Comparison of ENCODE assay signal across 29 cellular contexts in the genomic region with DNA sequence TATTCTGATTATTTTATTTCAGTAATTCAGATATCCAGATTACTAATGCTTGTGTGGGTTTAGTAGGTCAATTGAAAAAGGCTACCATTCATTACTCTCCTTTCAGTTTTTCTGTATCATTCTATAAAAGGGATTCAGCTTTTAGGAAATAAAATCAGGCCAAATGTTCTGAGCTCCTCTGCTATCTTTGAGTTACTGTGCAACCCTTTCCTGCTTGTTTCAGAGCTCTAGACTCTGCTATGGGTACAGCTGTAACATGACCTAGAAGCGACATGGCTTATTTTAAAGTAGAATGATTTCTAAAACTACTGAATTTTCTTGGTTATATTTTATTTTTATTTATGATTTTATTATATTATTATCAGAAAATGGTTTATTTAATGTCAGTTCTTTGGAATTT.
"Had no signal": no experiment of that assay in that cellular context is flagged by ENCODE, and none has a peak within 500 bp of the region (broad histone marks: within the 10 kb centered on the region; RNA-seq: fewer than 3 reads in every experiment).

No MANE protein-coding gene starts in this region.

- H3K36me3 ChIP-seq: breast epithelium, cardiac muscle cell, colonic mucosa had no signal

- H3K27ac ChIP-seq: ascending aorta, breast epithelium, cardiac muscle cell, colonic mucosa, foreskin keratinocyte, gastroesophageal sphincter, heart right ventricle, hepatocyte, VCaP had no signal

- H3K9me3 Mint-ChIP-seq: activated CD4-positive, alpha-beta memory T cell treated with anti-CD3 and anti-CD28 coated beads, Interleukin-2, amount 10 ng/mL, durations not matched to agents 7 days and 5 days; activated CD4-positive, alpha-beta T cell treated with anti-CD3 and anti-CD28 coated beads, Interleukin-2, amount 10 ng/mL, durations not matched to agents 7 days and 5 days had no signal

- H3K4me3 Mint-ChIP-seq: activated CD4-positive, alpha-beta memory T cell treated with anti-CD3 and anti-CD28 coated beads, Interleukin-2, amount 10 ng/mL, durations not matched to agents 7 days and 5 days; activated CD4-positive, alpha-beta T cell treated with anti-CD3 and anti-CD28 coated beads, Interleukin-2, amount 10 ng/mL, durations not matched to agents 7 days and 5 days; activated naive CD8-positive, alpha-beta T cell treated with anti-CD3 and anti-CD28 coated beads, Interleukin-2, amount 10 ng/mL, durations not matched to agents 7 days and 5 days; activated T-cell treated with anti-CD3 and anti-CD28 coated beads, Interleukin-2, amount 50 U/mL, for 24 hours; activated T-cell treated with anti-CD3 and anti-CD28 coated beads, Interleukin-2, amount 50 U/mL, for 72 hours; brain; WTC11 had no signal

- H3K4me1 Mint-ChIP-seq: activated CD4-positive, alpha-beta memory T cell treated with anti-CD3 and anti-CD28 coated beads, Interleukin-2, amount 10 ng/mL, durations not matched to agents 7 days and 5 days; activated CD4-positive, alpha-beta T cell treated with anti-CD3 and anti-CD28 coated beads, Interleukin-2, amount 10 ng/mL, durations not matched to agents 7 days and 5 days; brain; WTC11 had no signal

- ATAC-seq: esophagus mucosa, foreskin keratinocyte, gastroesophageal sphincter, heart right ventricle, WTC11 had no signal

- DNase-seq: activated CD4-positive, alpha-beta memory T cell treated with anti-CD3 and anti-CD28 coated beads, Interleukin-2, amount 10 ng/mL, durations not matched to agents 7 days and 5 days; activated CD4-positive, alpha-beta T cell treated with anti-CD3 and anti-CD28 coated beads for 1 hour; activated CD4-positive, alpha-beta T cell treated with anti-CD3 and anti-CD28 coated beads for 4 hours; activated CD4-positive, alpha-beta T cell treated with anti-CD3 and anti-CD28 coated beads, Interleukin-2, amount 10 ng/mL, durations not matched to agents 7 days and 5 days; activated CD4-positive, alpha-beta T cell treated with anti-CD3 and anti-CD28 coated beads, Interleukin-2, amount 50 U/mL, for 4 hours; activated CD8-positive, alpha-beta memory T cell treated with anti-CD3 and anti-CD28 coated beads, Interleukin-2, amount 50 U/mL, for 48 hours; activated gamma-delta T cell; activated naive CD4-positive, alpha-beta T cell; activated naive CD4-positive, alpha-beta T cell treated with anti-CD3 and anti-CD28 coated beads, Interleukin-2, amount 50 U/mL, for 16 hours; activated naive CD8-positive, alpha-beta T cell treated with anti-CD3 and anti-CD28 coated beads, Interleukin-2, amount 10 ng/mL, durations not matched to agents 7 days and 5 days; activated T-cell treated with anti-CD3 and anti-CD28 coated beads for 4 hours; activated T-cell treated with anti-CD3 and anti-CD28 coated beads, Interleukin-2, amount 50 U/mL, for 24 hours; activated T-cell treated with anti-CD3 and anti-CD28 coated beads, Interleukin-2, amount 50 U/mL, for 72 hours; central memory CD4-positive, alpha-beta T cell; cerebellar nuclear complex; colonic mucosa; effector CD8-positive, alpha-beta T cell; foreskin keratinocyte; heart right ventricle; T-helper 2 cell had no signal

- H3K27me3 Mint-ChIP-seq: activated CD4-positive, alpha-beta memory T cell treated with anti-CD3 and anti-CD28 coated beads, Interleukin-2, amount 10 ng/mL, durations not matched to agents 7 days and 5 days; activated CD4-positive, alpha-beta T cell treated with anti-CD3 and anti-CD28 coated beads, Interleukin-2, amount 10 ng/mL, durations not matched to agents 7 days and 5 days; activated naive CD8-positive, alpha-beta T cell treated with anti-CD3 and anti-CD28 coated beads, Interleukin-2, amount 10 ng/mL, durations not matched to agents 7 days and 5 days; activated T-cell treated with anti-CD3 and anti-CD28 coated beads, Interleukin-2, amount 50 U/mL, for 24 hours had no signal

- H3K4me3 ChIP-seq: ascending aorta, breast epithelium, cardiac muscle cell, colonic mucosa, gastroesophageal sphincter, heart right ventricle, hepatocyte had no signal

- H3K27ac Mint-ChIP-seq: activated CD4-positive, alpha-beta memory T cell treated with anti-CD3 and anti-CD28 coated beads, Interleukin-2, amount 10 ng/mL, durations not matched to agents 7 days and 5 days; activated CD4-positive, alpha-beta T cell treated with anti-CD3 and anti-CD28 coated beads, Interleukin-2, amount 10 ng/mL, durations not matched to agents 7 days and 5 days; activated naive CD8-positive, alpha-beta T cell treated with anti-CD3 and anti-CD28 coated beads, Interleukin-2, amount 10 ng/mL, durations not matched to agents 7 days and 5 days; activated T-cell treated with anti-CD3 and anti-CD28 coated beads, Interleukin-2, amount 50 U/mL, for 24 hours; brain; WTC11 had no signal

- H3K9me3 ChIP-seq: ascending aorta, colonic mucosa had no signal

- H3K36me3 Mint-ChIP-seq: brain had no signal

- H3K27me3 ChIP-seq: ascending aorta, breast epithelium, cardiac muscle cell, colonic mucosa, foreskin keratinocyte, gastroesophageal sphincter, heart right ventricle, hepatocyte had no signal

- H3K4me1 ChIP-seq: ascending aorta, breast epithelium, colonic mucosa, foreskin keratinocyte had no signal
